In genomic region chr4:138522366-138522765, GRCh38 we compare ENCODE assay signal across 8 cellular contexts.
DNase-seq lines count a peak whose midpoint lies in the region; ATAC-seq and TF ChIP-seq lines count a peak whose summit lies in the region.

No MANE protein-coding gene starts in this region.

- H3K4me3 ChIP-seq in Loucy (ENCODE audit: low read length, poor library complexity, severe bottlenecking): no peak overlapping the region

- no peaks in the 10 kb centered on the region for H4K20me1 ChIP-seq in Loucy (ENCODE audit: insufficient read depth, low read length, poor library complexity, severe bottlenecking)

- H3K27ac ChIP-seq in C4-2B: no peak overlapping the region

- H2AFZ ChIP-seq in Loucy (ENCODE audit: low read length): peak overlapping the region; percentile 47; the same call in 1 of the 2 replicates

- no peak overlapping the region for H3K9ac ChIP-seq in Loucy (ENCODE audit: low read depth, low read length, poor library complexity, severe bottlenecking)

- H3K27me3 ChIP-seq in Loucy (ENCODE audit: insufficient read depth, low read length, poor library complexity, severe bottlenecking): no peaks in the 10 kb centered on the region

- H3K79me2 ChIP-seq in Loucy (ENCODE audit: insufficient read depth, low read length): no peaks in the 10 kb centered on the region

- TF ChIP-seq CTCF in C4-2B (conservative IDR thresholded peaks at IDR 0.05) (peak; percentile 60), GM20000 (IDR thresholded peaks at IDR 0.05; ENCODE audit: extremely low read depth, missing control alignments) (no peak), Loucy (conservative IDR thresholded peaks at IDR 0.05; ENCODE audit: low read length) (peak; percentile 71)

- no peaks in the 10 kb centered on the region for H3K9me3 ChIP-seq in Loucy (ENCODE audit: insufficient read depth, low read depth, low read length)

- no peak overlapping the region for H3K4me2 ChIP-seq in Loucy (ENCODE audit: low read depth, low read length, poor library complexity, severe bottlenecking)

- no peaks in the 10 kb centered on the region for H3F3A ChIP-seq in Loucy (ENCODE audit: low read depth)

- DNase-seq in GM20000 (ENCODE audit: low spot score): peak; percentile 10
- DNase-seq in fibroblast of gingiva (ENCODE audit: low read depth): peak; percentile 4
- no peak for DNase-seq in OCI-M2 (lab: John Stamatoyannopoulos, UW; ENCODE audit: unreplicated experiment)
- DNase-seq in NCI-H446 treated with DMSO at 0.1 percent for 48 hours (lab: John Stamatoyannopoulos, UW): no peak
- DNase-seq in activated T-cell treated with anti-CD3 and anti-CD28 coated beads, Interleukin-2, amount 50 U/mL, for 48 hours: no peak

- H3K9me2 ChIP-seq in Loucy (replicated peaks; ENCODE audit: low read depth, low read length): no peaks in the 10 kb centered on the region

- H3K4me1 ChIP-seq in Loucy (ENCODE audit: insufficient read depth, low read length, poor library complexity, severe bottlenecking): no peaks in the 10 kb centered on the region

- no peaks in the 10 kb centered on the region for H3K36me3 ChIP-seq in Loucy (ENCODE audit: insufficient read depth, low read length)

- no peak for ATAC-seq in HG03196 (IDR thresholded peaks at IDR 0.05; ENCODE audit: unreplicated experiment)

Comparison
In these comparisons a context has a peak if more than half of its experiments do, and no peak if none do; other contexts are left out.
1. DNase-seq: peak in GM20000 (single experiment) and fibroblast of gingiva (single experiment); none in OCI-M2 (single experiment), NCI-H446 treated with DMSO at 0.1 percent for 48 hours (single experiment) and activated T-cell treated with anti-CD3 and anti-CD28 coated beads, Interleukin-2, amount 50 U/mL, for 48 hours (0 of 2).